ENCODE assay signal across 17 cellular contexts in genomic region chr15:89368566-89369223, GRCh38. TPM values are rescaled to one million over a fixed set of nuclear protein-coding genes. Genes with fewer than 3 reads are reported as not detected.
A peak's percentile ranks its signal among the peaks of the same experiment; 100 is the strongest.
DNase-seq lines count a peak whose midpoint lies in the region; ATAC-seq and TF ChIP-seq lines count a peak whose summit lies in the region.
"Had no signal": no experiment of that assay in that cellular context is flagged by ENCODE, and none has a peak within 500 bp of the region (broad histone marks: within the 10 kb centered on the region; RNA-seq: fewer than 3 reads in every experiment).

No MANE protein-coding gene starts in this region.

- H3K9me3 ChIP-seq in A673 (ENCODE audit: low read depth, low read length, poor library complexity, severe bottlenecking): no peaks in the 10 kb centered on the region
- H3K9me3 ChIP-seq in iPS-15b (ENCODE audit: control insufficient read depth, insufficient read depth, low read length): peaks cover 3% of the 10 kb centered on the region
- H3K9me3 ChIP-seq: esophagus muscularis mucosa, uterus had no signal

- no peaks in the 10 kb centered on the region for H3K36me3 ChIP-seq in A673 (ENCODE audit: insufficient read depth, low read length, poor library complexity, severe bottlenecking)
- no peaks in the 10 kb centered on the region for H3K36me3 ChIP-seq in iPS-15b (ENCODE audit: control insufficient read depth, insufficient read depth, low read length)
- H3K36me3 ChIP-seq: cardiac muscle cell, esophagus muscularis mucosa, uterus had no signal

- ATAC-seq in HG02642 (IDR thresholded peaks at IDR 0.05; ENCODE audit: poor library complexity, unreplicated experiment): no peak
- ATAC-seq: T-cell had no signal

- CTCF ChIA-PET in A673 (lab: Charles Lee) (interaction anchor here (1.2 kb wide), 1 partner anchor 10 kb away, joined by 9 read pairs; no protein-coding TSS in a partner anchor), HEK293T (lab: Yijun Ruan, JAX) (interaction anchor here (1.4 to 2.2 kb wide), 2 partner anchors 10 to 12 kb away, joined by 7 to 8 read pairs; no protein-coding TSS in a partner anchor)

- H3K27me3 ChIP-seq in A673 (replicated peaks; ENCODE audit: insufficient read depth, low read depth, low read length, poor library complexity) (peaks cover 36% of the 10 kb centered on the region), iPS-15b (ENCODE audit: control insufficient read depth, insufficient read depth, low read length) (peaks cover 100% of the 10 kb centered on the region)

- peak overlapping the region; percentile 16 for H3K27ac ChIP-seq in A673 (ENCODE audit: low read depth, low read length, poor library complexity, severe bottlenecking)
- H3K27ac ChIP-seq: cardiac muscle cell, esophagus muscularis mucosa, skin epidermis, uterus had no signal

- TF ChIP-seq CTCF in A673 (conservative IDR thresholded peaks at IDR 0.05; ENCODE audit: low read depth, low read length): no peak

- POLR2A ChIA-PET in A673 (lab: Charles Lee; ENCODE audit: low non-redundant PET) (no interaction called here), HEK293T (lab: Yijun Ruan, JAX) (interaction anchor here (0.8 kb wide), 1 partner anchor 206 kb away, joined by 3 read pairs; the partner anchor contains the start of gene TICRR)

- DNase-seq in A673 (ENCODE audit: low spot score): no peak
- peak; percentile 8 for DNase-seq in COR-L47 (lab: John Stamatoyannopoulos, UW)
- peak; percentile 65 for DNase-seq in SK-N-DZ (ENCODE audit: low spot score)
- no peak for DNase-seq in SIG-M5 treated with dmso at 0.1 percent for 504 hours (lab: John Stamatoyannopoulos, UW; ENCODE audit: unreplicated experiment)
- DNase-seq in HEK293T (ENCODE audit: extremely low spot score): no peak
- DNase-seq in activated gamma-delta T cell treated with Interleukin-2 at 50 U/mL for 16 hours: no peak
- DNase-seq: activated naive CD8-positive, alpha-beta T cell treated with anti-CD3 and anti-CD28 coated beads, Interleukin-2, amount 50 U/mL, for 24 hours; HCEC 1CT; stimulated activated CD4-positive, alpha-beta T cell treated with anti-CD3 and anti-CD28 coated beads, Interleukin-4, amount 100 ng/mL, for 24 hours; T-cell; uterus had no signal

- H3K4me3 ChIP-seq in A673 (ENCODE audit: low read depth, low read length, poor library complexity, severe bottlenecking): peak overlapping the region; percentile 66
- H3K4me3 ChIP-seq in iPS-15b (ENCODE audit: low read depth, low read length): peak overlapping the region; percentile 13
- H3K4me3 ChIP-seq: cardiac muscle cell, lung, skin epidermis, uterus had no signal

- no peak overlapping the region for H3K9ac ChIP-seq in iPS-15b (ENCODE audit: low read depth, low read length)

- no peaks in the 10 kb centered on the region for H3K4me1 ChIP-seq in A673 (ENCODE audit: insufficient read depth, low read length, poor library complexity, severe bottlenecking)
- H3K4me1 ChIP-seq in iPS-15b (ENCODE audit: control insufficient read depth, insufficient read depth, low read length): peaks cover 11% of the 10 kb centered on the region

- no TSS peak for BruUV-seq in A673 (replicated peaks; lab: Mats Ljungman, UMichigan)

- intact Hi-C loops in A673 (cut with micrococcal nuclease; ENCODE audit: unreplicated experiment): no loop called here

TF ChIP-seq in HEK293T, 16 proteins besides CTCF, POLR2A, EP300 and RAD21:
- no peak for TF ChIP-seq BHLHE40 (IDR thresholded peaks at IDR 0.05; ENCODE audit: borderline replicate concordance)
- no peak for TF ChIP-seq SUZ12 (IDR thresholded peaks at IDR 0.05)
- TF ChIP-seq SP1 (IDR thresholded peaks at IDR 0.05): no peak
- no peak for TF ChIP-seq L3MBTL2 (conservative IDR thresholded peaks at IDR 0.05)
TF ChIP-seq in HEK293T: peak in this region for 0.

RNA-seq across cellular contexts. Expression of gene POLG, which starts 34.1 kb away (rescaled TPM):
- 63.5 and 166 TPM in 2 replicates for total RNA-seq in A673 (2021)
- polyA plus RNA-seq in SK-N-DZ (2014; cell fraction: cytosol; rRNA removed): 41.7 and 43.4 TPM in 2 replicates
- 143 and 176 TPM in 2 replicates for polyA plus RNA-seq in SK-N-DZ (2014; cell fraction: nucleus; rRNA removed)

Comparison
In these comparisons a context has a peak if more than half of its experiments do, and no peak if none do; other contexts are left out.
1. DNase-seq: peak in COR-L47 (single experiment) and SK-N-DZ (single experiment); none in A673 (single experiment), SIG-M5 treated with dmso at 0.1 percent for 504 hours (single experiment), HEK293T (single experiment) and activated gamma-delta T cell treated with Interleukin-2 at 50 U/mL for 16 hours (single experiment).